In the genomic region with DNA sequence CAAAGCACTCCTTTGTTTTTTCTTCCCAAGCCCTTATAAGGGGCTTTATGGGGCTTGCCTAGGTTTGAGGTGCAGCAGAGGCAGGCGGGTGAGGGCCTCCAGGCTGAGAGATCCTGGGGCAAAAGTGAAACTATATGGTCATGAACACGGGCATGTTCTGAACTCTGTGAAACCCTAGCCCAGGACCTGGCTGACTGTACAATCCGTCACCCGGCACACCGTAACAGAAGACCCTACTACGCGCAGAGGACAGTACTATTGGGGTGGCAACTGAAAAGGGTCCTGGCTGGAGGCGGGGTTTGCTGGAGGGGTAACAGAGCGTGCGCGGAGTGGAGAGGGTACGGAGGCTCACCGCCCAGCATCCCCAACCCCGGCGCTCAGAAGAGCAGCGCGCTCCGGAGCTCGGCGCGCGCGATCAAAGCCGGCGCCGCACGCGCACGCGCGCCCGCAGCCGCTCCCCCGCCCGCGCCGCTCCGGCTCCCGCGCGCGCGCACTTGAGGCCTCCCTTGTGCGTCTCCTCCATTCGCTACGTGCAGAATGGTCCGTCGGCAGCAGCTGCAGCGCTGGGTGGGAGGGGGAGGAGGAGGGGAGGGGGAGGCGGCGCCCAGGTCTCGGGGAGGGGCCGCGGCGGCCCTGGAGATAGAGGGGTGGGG, we compare ENCODE assay signal across 1 cellular context.
TF ChIP-seq lines count a peak whose summit lies in the region.

No MANE protein-coding gene starts in this region.

TF ChIP-seq in K562, 482 proteins besides CTCF, POLR2A, EP300 and RAD21 (continued from another document and continues in another):
- TF ChIP-seq TCFL5 (CRISPR knock-in tag; conservative IDR thresholded peaks at IDR 0.05): no peak
- no peak; the same call in 1 of the 2 replicates for TF ChIP-seq BACH1 (tag; IDR thresholded peaks at IDR 0.05)
- TF ChIP-seq, protein P1, sequence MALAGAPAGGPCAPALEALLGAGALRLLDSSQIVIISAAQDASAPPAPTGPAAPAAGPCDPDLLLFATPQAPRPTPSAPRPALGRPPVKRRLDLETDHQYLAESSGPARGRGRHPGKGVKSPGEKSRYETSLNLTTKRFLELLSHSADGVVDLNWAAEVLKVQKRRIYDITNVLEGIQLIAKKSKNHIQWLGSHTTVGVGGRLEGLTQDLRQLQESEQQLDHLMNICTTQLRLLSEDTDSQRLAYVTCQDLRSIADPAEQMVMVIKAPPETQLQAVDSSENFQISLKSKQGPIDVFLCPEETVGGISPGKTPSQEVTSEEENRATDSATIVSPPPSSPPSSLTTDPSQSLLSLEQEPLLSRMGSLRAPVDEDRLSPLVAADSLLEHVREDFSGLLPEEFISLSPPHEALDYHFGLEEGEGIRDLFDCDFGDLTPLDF (CRISPR knock-in tag; IDR thresholded peaks at IDR 0.05): 0 out of 2 replicates have a peak, but pooled peaks have one; percentile 23
- no peak for TF ChIP-seq NR2C1 (IDR thresholded peaks at IDR 0.05)
- no peak for TF ChIP-seq NR2C1 (tag; IDR thresholded peaks at IDR 0.05)
- peak; percentile 88 for TF ChIP-seq CTBP1 (IDR thresholded peaks at IDR 0.05; ENCODE audit: borderline replicate concordance)
- peak; percentile 54 for TF ChIP-seq CREM (IDR thresholded peaks at IDR 0.05; ENCODE audit: low read depth)
- TF ChIP-seq LEF1 (IDR thresholded peaks at IDR 0.05): no peak
- TF ChIP-seq FOXK2 (conservative IDR thresholded peaks at IDR 0.05 in 1 of 2, IDR thresholded peaks at IDR 0.05 in 1 of 2; ENCODE audit: low read depth in 2 of 2): no peak
- TF ChIP-seq EGR1 (conservative IDR thresholded peaks at IDR 0.05): no peak
- TF ChIP-seq NFYB (IDR thresholded peaks at IDR 0.05; ENCODE audit: extremely low read depth, insufficient read length): no peak
- TF ChIP-seq NONO (IDR thresholded peaks at IDR 0.05; ENCODE audit: low read depth in 2 of 2, low read length in 1 of 2): peak in 1 of 2 experiments; percentile 79; a peak in 2 of 4 replicates
- TF ChIP-seq RFX5 (IDR thresholded peaks at IDR 0.05; ENCODE audit: low read depth, low read length): no peak
- TF ChIP-seq ZNF184 (CRISPR knock-in tag; IDR thresholded peaks at IDR 0.05): no peak
- no peak for TF ChIP-seq DACH1 (IDR thresholded peaks at IDR 0.05; ENCODE audit: partially characterized antibody)
- TF ChIP-seq, protein P2, sequence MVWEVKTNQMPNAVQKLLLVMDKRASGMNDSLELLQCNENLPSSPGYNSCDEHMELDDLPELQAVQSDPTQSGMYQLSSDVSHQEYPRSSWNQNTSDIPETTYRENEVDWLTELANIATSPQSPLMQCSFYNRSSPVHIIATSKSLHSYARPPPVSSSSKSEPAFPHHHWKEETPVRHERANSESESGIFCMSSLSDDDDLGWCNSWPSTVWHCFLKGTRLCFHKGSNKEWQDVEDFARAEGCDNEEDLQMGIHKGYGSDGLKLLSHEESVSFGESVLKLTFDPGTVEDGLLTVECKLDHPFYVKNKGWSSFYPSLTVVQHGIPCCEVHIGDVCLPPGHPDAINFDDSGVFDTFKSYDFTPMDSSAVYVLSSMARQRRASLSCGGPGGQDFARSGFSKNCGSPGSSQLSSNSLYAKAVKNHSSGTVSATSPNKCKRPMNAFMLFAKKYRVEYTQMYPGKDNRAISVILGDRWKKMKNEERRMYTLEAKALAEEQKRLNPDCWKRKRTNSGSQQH (CRISPR knock-in tag; IDR thresholded peaks at IDR 0.05): no peak
- 0 out of 4 replicates have a peak, but pooled peaks of 1 of the 2 experiments have one; percentile 7 for TF ChIP-seq MAZ (CRISPR knock-in tag; conservative IDR thresholded peaks at IDR 0.05 in 1 of 2, IDR thresholded peaks at IDR 0.05 in 1 of 2)
- TF ChIP-seq ZSCAN32 (CRISPR knock-in tag; IDR thresholded peaks at IDR 0.05): no peak
- no peak for TF ChIP-seq CAMTA2 (CRISPR knock-in tag; conservative IDR thresholded peaks at IDR 0.05)
- TF ChIP-seq ATF1 (CRISPR knock-in tag; IDR thresholded peaks at IDR 0.05): no peak
- peak; percentile 8; the same call in 1 of the 2 replicates for TF ChIP-seq ATF1 (tag; IDR thresholded peaks at IDR 0.05)
- TF ChIP-seq SAFB2 (IDR thresholded peaks at IDR 0.05; ENCODE audit: borderline replicate concordance, low read depth, low read length, severe bottlenecking): no peak
- TF ChIP-seq, protein P3, sequence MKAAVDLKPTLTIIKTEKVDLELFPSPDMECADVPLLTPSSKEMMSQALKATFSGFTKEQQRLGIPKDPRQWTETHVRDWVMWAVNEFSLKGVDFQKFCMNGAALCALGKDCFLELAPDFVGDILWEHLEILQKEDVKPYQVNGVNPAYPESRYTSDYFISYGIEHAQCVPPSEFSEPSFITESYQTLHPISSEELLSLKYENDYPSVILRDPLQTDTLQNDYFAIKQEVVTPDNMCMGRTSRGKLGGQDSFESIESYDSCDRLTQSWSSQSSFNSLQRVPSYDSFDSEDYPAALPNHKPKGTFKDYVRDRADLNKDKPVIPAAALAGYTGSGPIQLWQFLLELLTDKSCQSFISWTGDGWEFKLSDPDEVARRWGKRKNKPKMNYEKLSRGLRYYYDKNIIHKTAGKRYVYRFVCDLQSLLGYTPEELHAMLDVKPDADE (conservative IDR thresholded peaks at IDR 0.05; ENCODE audit: control insufficient read depth, low read depth, low read length): peak; percentile 6; the same call in 1 of the 2 replicates
- TF ChIP-seq, protein P4, sequence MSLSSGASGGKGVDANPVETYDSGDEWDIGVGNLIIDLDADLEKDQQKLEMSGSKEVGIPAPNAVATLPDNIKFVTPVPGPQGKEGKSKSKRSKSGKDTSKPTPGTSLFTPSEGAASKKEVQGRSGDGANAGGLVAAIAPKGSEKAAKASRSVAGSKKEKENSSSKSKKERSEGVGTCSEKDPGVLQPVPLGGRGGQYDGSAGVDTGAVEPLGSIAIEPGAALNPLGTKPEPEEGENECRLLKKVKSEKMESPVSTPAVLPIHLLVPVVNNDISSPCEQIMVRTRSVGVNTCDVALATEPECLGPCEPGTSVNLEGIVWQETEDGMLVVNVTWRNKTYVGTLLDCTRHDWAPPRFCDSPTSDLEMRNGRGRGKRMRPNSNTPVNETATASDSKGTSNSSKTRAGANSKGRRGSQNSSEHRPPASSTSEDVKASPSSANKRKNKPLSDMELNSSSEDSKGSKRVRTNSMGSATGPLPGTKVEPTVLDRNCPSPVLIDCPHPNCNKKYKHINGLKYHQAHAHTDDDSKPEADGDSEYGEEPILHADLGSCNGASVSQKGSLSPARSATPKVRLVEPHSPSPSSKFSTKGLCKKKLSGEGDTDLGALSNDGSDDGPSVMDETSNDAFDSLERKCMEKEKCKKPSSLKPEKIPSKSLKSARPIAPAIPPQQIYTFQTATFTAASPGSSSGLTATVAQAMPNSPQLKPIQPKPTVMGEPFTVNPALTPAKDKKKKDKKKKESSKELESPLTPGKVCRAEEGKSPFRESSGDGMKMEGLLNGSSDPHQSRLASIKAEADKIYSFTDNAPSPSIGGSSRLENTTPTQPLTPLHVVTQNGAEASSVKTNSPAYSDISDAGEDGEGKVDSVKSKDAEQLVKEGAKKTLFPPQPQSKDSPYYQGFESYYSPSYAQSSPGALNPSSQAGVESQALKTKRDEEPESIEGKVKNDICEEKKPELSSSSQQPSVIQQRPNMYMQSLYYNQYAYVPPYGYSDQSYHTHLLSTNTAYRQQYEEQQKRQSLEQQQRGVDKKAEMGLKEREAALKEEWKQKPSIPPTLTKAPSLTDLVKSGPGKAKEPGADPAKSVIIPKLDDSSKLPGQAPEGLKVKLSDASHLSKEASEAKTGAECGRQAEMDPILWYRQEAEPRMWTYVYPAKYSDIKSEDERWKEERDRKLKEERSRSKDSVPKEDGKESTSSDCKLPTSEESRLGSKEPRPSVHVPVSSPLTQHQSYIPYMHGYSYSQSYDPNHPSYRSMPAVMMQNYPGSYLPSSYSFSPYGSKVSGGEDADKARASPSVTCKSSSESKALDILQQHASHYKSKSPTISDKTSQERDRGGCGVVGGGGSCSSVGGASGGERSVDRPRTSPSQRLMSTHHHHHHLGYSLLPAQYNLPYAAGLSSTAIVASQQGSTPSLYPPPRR (CRISPR knock-in tag; IDR thresholded peaks at IDR 0.05; ENCODE audit: borderline replicate concordance): no peak
- TF ChIP-seq ZNF347 (CRISPR knock-in tag; IDR thresholded peaks at IDR 0.05; ENCODE audit: low read depth): no peak; the same call in 1 of the 2 replicates
- peak; percentile 80 for TF ChIP-seq RB1 (IDR thresholded peaks at IDR 0.05; ENCODE audit: low read depth)
- TF ChIP-seq CSDE1 (IDR thresholded peaks at IDR 0.05): no peak
- TF ChIP-seq, protein P5, sequence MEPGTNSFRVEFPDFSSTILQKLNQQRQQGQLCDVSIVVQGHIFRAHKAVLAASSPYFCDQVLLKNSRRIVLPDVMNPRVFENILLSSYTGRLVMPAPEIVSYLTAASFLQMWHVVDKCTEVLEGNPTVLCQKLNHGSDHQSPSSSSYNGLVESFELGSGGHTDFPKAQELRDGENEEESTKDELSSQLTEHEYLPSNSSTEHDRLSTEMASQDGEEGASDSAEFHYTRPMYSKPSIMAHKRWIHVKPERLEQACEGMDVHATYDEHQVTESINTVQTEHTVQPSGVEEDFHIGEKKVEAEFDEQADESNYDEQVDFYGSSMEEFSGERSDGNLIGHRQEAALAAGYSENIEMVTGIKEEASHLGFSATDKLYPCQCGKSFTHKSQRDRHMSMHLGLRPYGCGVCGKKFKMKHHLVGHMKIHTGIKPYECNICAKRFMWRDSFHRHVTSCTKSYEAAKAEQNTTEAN (CRISPR knock-in tag; IDR thresholded peaks at IDR 0.05): no peak
- no peak for TF ChIP-seq ZFP36 (IDR thresholded peaks at IDR 0.05; ENCODE audit: low read depth, low read length, partially characterized antibody)
- TF ChIP-seq, protein P6, sequence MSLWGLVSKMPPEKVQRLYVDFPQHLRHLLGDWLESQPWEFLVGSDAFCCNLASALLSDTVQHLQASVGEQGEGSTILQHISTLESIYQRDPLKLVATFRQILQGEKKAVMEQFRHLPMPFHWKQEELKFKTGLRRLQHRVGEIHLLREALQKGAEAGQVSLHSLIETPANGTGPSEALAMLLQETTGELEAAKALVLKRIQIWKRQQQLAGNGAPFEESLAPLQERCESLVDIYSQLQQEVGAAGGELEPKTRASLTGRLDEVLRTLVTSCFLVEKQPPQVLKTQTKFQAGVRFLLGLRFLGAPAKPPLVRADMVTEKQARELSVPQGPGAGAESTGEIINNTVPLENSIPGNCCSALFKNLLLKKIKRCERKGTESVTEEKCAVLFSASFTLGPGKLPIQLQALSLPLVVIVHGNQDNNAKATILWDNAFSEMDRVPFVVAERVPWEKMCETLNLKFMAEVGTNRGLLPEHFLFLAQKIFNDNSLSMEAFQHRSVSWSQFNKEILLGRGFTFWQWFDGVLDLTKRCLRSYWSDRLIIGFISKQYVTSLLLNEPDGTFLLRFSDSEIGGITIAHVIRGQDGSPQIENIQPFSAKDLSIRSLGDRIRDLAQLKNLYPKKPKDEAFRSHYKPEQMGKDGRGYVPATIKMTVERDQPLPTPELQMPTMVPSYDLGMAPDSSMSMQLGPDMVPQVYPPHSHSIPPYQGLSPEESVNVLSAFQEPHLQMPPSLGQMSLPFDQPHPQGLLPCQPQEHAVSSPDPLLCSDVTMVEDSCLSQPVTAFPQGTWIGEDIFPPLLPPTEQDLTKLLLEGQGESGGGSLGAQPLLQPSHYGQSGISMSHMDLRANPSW (CRISPR knock-in tag; IDR thresholded peaks at IDR 0.05): no peak
- TF ChIP-seq, protein P7, sequence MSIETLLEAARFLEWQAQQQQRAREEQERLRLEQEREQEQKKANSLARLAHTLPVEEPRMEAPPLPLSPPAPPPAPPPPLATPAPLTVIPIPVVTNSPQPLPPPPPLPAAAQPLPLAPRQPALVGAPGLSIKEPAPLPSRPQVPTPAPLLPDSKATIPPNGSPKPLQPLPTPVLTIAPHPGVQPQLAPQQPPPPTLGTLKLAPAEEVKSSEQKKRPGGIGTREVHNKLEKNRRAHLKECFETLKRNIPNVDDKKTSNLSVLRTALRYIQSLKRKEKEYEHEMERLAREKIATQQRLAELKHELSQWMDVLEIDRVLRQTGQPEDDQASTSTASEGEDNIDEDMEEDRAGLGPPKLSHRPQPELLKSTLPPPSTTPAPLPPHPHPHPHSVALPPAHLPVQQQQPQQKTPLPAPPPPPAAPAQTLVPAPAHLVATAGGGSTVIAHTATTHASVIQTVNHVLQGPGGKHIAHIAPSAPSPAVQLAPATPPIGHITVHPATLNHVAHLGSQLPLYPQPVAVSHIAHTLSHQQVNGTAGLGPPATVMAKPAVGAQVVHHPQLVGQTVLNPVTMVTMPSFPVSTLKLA (conservative IDR thresholded peaks at IDR 0.05): no peak
- TF ChIP-seq ZNF507 (tag; conservative IDR thresholded peaks at IDR 0.05): no peak
- TF ChIP-seq, protein P8, sequence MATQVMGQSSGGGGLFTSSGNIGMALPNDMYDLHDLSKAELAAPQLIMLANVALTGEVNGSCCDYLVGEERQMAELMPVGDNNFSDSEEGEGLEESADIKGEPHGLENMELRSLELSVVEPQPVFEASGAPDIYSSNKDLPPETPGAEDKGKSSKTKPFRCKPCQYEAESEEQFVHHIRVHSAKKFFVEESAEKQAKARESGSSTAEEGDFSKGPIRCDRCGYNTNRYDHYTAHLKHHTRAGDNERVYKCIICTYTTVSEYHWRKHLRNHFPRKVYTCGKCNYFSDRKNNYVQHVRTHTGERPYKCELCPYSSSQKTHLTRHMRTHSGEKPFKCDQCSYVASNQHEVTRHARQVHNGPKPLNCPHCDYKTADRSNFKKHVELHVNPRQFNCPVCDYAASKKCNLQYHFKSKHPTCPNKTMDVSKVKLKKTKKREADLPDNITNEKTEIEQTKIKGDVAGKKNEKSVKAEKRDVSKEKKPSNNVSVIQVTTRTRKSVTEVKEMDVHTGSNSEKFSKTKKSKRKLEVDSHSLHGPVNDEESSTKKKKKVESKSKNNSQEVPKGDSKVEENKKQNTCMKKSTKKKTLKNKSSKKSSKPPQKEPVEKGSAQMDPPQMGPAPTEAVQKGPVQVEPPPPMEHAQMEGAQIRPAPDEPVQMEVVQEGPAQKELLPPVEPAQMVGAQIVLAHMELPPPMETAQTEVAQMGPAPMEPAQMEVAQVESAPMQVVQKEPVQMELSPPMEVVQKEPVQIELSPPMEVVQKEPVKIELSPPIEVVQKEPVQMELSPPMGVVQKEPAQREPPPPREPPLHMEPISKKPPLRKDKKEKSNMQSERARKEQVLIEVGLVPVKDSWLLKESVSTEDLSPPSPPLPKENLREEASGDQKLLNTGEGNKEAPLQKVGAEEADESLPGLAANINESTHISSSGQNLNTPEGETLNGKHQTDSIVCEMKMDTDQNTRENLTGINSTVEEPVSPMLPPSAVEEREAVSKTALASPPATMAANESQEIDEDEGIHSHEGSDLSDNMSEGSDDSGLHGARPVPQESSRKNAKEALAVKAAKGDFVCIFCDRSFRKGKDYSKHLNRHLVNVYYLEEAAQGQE (CRISPR knock-in tag; IDR thresholded peaks at IDR 0.05; ENCODE audit: low read depth): peak; percentile 65; the same call in 1 of the 2 replicates
- TF ChIP-seq, protein P9, sequence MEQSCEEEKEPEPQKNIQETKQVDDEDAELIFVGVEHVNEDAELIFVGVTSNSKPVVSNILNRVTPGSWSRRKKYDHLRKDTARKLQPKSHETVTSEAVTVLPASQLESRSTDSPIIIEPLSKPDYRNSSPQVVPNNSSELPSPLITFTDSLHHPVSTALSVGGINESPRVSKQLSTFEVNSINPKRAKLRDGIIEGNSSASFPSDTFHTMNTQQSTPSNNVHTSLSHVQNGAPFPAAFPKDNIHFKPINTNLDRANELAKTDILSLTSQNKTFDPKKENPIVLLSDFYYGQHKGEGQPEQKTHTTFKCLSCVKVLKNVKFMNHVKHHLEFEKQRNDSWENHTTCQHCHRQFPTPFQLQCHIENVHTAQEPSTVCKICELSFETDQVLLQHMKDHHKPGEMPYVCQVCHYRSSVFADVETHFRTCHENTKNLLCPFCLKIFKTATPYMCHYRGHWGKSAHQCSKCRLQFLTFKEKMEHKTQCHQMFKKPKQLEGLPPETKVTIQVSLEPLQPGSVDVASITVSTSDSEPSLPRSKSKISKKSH (CRISPR knock-in tag; IDR thresholded peaks at IDR 0.05): no peak
- no peak for TF ChIP-seq FOXJ2 (tag; IDR thresholded peaks at IDR 0.05)
- TF ChIP-seq RNF2 (IDR thresholded peaks at IDR 0.05): no peak
- no peak for TF ChIP-seq ELF1 (tag; IDR thresholded peaks at IDR 0.05)
- peak; percentile 34; the same call in 1 of the 2 replicates for TF ChIP-seq MECOM (CRISPR knock-in tag; IDR thresholded peaks at IDR 0.05)
